In genomic region chr9:79145442-79145841, GRCh38 we compare ENCODE assay signal across 1 cellular context.
A peak's percentile ranks its signal among the peaks of the same experiment; 100 is the strongest.
TF ChIP-seq lines count a peak whose summit lies in the region.

No MANE protein-coding gene starts in this region.

TF ChIP-seq in HepG2, 621 proteins besides CTCF, POLR2A, EP300 and RAD21 (continued from another document):
- TF ChIP-seq ZNF20 (CRISPR knock-in tag; IDR thresholded peaks at IDR 0.05) (no peak), ZNF772 (CRISPR knock-in tag; IDR thresholded peaks at IDR 0.05) (no peak), RAD51 (IDR thresholded peaks at IDR 0.05; ENCODE audit: borderline replicate concordance) (peak; percentile 79), ZNF329 (CRISPR knock-in tag; IDR thresholded peaks at IDR 0.05; ENCODE audit: low read depth) (no peak), NFKBIZ (CRISPR knock-in tag; IDR thresholded peaks at IDR 0.05) (no peak)
- TF ChIP-seq, protein P1, sequence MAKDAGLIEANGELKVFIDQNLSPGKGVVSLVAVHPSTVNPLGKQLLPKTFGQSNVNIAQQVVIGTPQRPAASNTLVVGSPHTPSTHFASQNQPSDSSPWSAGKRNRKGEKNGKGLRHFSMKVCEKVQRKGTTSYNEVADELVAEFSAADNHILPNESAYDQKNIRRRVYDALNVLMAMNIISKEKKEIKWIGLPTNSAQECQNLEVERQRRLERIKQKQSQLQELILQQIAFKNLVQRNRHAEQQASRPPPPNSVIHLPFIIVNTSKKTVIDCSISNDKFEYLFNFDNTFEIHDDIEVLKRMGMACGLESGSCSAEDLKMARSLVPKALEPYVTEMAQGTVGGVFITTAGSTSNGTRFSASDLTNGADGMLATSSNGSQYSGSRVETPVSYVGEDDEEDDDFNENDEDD (CRISPR knock-in tag; IDR thresholded peaks at IDR 0.05; ENCODE audit: borderline replicate concordance), result no peak
TF ChIP-seq in HepG2: peak in this region for 2.
